In the genomic region with DNA sequence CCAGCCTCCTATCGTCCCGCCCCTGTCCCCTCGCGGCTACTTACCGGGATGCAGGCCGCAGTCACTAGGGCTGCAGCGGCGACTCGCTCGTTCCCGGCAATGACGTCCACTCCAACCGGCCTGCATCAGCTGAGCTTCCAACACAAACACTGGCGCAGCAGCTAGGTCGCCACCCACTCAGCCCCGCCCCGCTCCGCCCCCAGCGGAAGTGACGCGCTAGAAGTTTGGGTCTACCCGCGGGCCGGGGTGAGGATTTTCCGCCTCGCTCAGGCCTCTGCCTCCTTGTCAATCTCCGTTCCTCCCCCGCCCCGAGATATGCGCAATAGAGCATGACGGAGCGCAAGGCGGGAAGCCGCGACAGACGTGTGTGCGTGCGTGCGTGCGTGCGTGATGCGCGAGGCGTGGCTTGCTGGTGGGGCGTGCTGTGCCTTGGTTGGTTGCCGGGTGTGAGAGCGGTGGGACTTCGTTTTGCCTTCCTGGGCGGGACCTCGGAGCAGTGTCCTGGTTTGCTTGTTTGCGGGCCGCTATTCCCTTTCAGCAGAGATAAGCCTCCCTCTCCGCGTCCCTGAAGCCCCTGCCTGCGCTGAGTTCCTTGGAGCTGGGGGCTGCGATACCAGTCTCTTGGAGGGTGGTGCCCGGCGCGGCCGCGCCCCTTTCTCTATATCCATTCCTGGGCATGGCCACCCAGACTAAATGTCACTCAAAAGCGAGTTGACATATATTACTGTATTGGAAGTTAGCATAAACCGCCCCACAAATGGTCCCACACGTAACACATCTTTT, we compare ENCODE assay signal across 8 cellular contexts. TPM values are rescaled to one million over a fixed set of nuclear protein-coding genes. Genes with fewer than 3 reads are reported as not detected.
DNase-seq lines count a peak whose midpoint lies in the region; ATAC-seq and TF ChIP-seq lines count a peak whose summit lies in the region.

A gene with protein sequence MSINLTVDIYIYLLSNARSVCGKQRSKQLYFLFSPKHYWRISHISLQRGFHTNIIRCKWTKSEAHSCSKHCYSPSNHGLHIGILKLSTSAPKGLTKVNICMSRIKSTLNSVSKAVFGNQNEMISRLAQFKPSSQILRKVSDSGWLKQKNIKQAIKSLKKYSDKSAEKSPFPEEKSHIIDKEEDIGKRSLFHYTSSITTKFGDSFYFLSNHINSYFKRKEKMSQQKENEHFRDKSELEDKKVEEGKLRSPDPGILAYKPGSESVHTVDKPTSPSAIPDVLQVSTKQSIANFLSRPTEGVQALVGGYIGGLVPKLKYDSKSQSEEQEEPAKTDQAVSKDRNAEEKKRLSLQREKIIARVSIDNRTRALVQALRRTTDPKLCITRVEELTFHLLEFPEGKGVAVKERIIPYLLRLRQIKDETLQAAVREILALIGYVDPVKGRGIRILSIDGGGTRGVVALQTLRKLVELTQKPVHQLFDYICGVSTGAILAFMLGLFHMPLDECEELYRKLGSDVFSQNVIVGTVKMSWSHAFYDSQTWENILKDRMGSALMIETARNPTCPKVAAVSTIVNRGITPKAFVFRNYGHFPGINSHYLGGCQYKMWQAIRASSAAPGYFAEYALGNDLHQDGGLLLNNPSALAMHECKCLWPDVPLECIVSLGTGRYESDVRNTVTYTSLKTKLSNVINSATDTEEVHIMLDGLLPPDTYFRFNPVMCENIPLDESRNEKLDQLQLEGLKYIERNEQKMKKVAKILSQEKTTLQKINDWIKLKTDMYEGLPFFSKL (minus strand): TSS at position 151 of the 783 bp plus-strand sequence. CDS start 10,644 bp downstream, outside the sequence.

- H3K27me3 ChIP-seq in upper lobe of right lung: no peaks in the 10 kb centered on the region

- intact Hi-C loops in left cardiac atrium (cut with DNase I) (loop anchor here in 1 of 2 donors (1.0 kb wide), 1 partner anchor 43 kb away; a partner anchor contains a TSS), posterior vena cava (cut with DNase I) (no loop called here), upper lobe of right lung (cut with DNase I) (no loop called here)

- H3K9me3 ChIP-seq in T-helper 17 cell (ENCODE audit: control insufficient read depth, low read length, poor library complexity, severe bottlenecking): no peaks in the 10 kb centered on the region
- no peaks in the 10 kb centered on the region for H3K9me3 ChIP-seq in upper lobe of right lung

- ATAC-seq in HG02885 (IDR thresholded peaks at IDR 0.05; ENCODE audit: poor library complexity, unreplicated experiment) (peak; percentile 92), T-helper 17 cell (peak; percentile 92), left cardiac atrium (peak; percentile 96), upper lobe of right lung (peak; percentile 97)

- DNase-seq in NCI-H1694 treated with DMSO at 0.1 percent for 48 hours (lab: John Stamatoyannopoulos, UW): peak; percentile 98
- peak; percentile 99 to 100 (median 100) for DNase-seq in T-helper 17 cell
- peak; percentile 95 to 100 (median 100) for DNase-seq in amygdala (lab: John Stamatoyannopoulos, UW)
- DNase-seq in left cardiac atrium: peak; percentile 100
- DNase-seq in posterior vena cava (ENCODE audit: low spot score): peak; percentile 100
- peak; percentile 100 for DNase-seq in upper lobe of right lung

- TF ChIP-seq CTCF in upper lobe of right lung (IDR thresholded peaks at IDR 0.05): no peak

- H3K27ac Mint-ChIP-seq in T-helper 17 cell: peak within 1 kb of the TSS; percentile 97

- H3K27me3 Mint-ChIP-seq in T-helper 17 cell: no peaks in the 10 kb centered on the region

- H3K4me1 ChIP-seq in upper lobe of right lung: peaks cover 19% of the 10 kb centered on the region

- peak within 1 kb of the TSS; percentile 98 for H3K27ac ChIP-seq in upper lobe of right lung

- peaks cover 28% of the 10 kb centered on the region for H3K4me1 Mint-ChIP-seq in T-helper 17 cell

- H3K4me3 ChIP-seq in upper lobe of right lung: peak within 1 kb of the TSS; percentile 68

- TF ChIP-seq POLR2A in GM15510 (IDR thresholded peaks at IDR 0.05; ENCODE audit: borderline replicate concordance, extremely low read depth, insufficient read length): peak; percentile 77

- peaks cover 3% of the 10 kb centered on the region for H3K36me3 Mint-ChIP-seq in T-helper 17 cell (ENCODE audit: low read depth)

- peaks cover under 1% of the 10 kb centered on the region for H3K36me3 ChIP-seq in upper lobe of right lung

- peak within 1 kb of the TSS; percentile 97 for H3K4me3 Mint-ChIP-seq in T-helper 17 cell

RNA-seq across cellular contexts. Expression of the gene that starts here (rescaled TPM):
- 10 to 100 TPM; 62.9 to 67.1 TPM for total RNA-seq in T-helper 17 cell
- total RNA-seq in left cardiac atrium: 10 to 100 TPM; 28.0 to 34.7 TPM
- total RNA-seq in posterior vena cava: 10 to 100 TPM; 39.6 to 46.6 TPM
- total RNA-seq in upper lobe of right lung: 27.4 TPM

Comparison
In these comparisons a context has a peak if more than half of its experiments do, and no peak if none do; other contexts are left out.
1. Peak in every context shown above with its lines: DNase-seq, ATAC-seq, H3K4me3 ChIP-seq and H3K27ac ChIP-seq.